1 cellular context compared by ENCODE assay signal in the genomic region with DNA sequence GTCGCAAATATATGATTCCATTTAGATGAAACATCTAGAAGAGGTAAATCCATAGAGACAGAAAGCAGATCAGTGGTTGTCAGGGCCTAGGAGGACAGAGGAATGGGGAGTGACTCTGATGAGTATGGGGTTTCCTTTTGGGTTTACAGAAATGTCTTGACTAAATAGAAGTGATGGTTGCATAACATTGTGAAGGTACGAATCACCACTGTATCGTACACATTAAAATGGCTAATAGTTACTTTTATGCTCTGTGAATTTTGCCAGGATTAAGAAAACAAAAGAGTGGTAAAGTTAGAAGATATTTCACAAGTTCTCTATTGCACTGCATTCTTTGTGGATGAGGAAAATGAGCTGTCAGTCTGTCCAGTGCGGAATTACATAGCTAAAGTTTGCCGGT.
A peak's percentile ranks its signal among the peaks of the same experiment; 100 is the strongest.
TF ChIP-seq lines count a peak whose summit lies in the region.

No MANE protein-coding gene starts in this region.

TF ChIP-seq in SK-N-SH, 30 proteins besides CTCF, POLR2A, EP300 and RAD21 (continued from another document):
- TF ChIP-seq, protein P1, sequence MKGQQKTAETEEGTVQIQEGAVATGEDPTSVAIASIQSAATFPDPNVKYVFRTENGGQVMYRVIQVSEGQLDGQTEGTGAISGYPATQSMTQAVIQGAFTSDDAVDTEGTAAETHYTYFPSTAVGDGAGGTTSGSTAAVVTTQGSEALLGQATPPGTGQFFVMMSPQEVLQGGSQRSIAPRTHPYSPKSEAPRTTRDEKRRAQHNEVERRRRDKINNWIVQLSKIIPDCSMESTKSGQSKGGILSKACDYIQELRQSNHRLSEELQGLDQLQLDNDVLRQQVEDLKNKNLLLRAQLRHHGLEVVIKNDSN (IDR thresholded peaks at IDR 0.05; ENCODE audit: borderline replicate concordance, low read depth), result no peak
- TF ChIP-seq, protein P2, sequence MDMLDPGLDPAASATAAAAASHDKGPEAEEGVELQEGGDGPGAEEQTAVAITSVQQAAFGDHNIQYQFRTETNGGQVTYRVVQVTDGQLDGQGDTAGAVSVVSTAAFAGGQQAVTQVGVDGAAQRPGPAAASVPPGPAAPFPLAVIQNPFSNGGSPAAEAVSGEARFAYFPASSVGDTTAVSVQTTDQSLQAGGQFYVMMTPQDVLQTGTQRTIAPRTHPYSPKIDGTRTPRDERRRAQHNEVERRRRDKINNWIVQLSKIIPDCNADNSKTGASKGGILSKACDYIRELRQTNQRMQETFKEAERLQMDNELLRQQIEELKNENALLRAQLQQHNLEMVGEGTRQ (IDR thresholded peaks at IDR 0.05; ENCODE audit: borderline replicate concordance, low read depth, low read length), result no peak
- TF ChIP-seq JUND (IDR thresholded peaks at IDR 0.05), result peak; percentile 55
- no peak for TF ChIP-seq RXRA (IDR thresholded peaks at IDR 0.05; ENCODE audit: borderline replicate concordance, low read depth)
- no peak for TF ChIP-seq SIN3A (IDR thresholded peaks at IDR 0.05; ENCODE audit: borderline replicate concordance, low read depth, low read length)
- TF ChIP-seq NFIC (IDR thresholded peaks at IDR 0.05; ENCODE audit: borderline replicate concordance), result no peak
- peak; percentile 66 for TF ChIP-seq TCF12 (IDR thresholded peaks at IDR 0.05)
- no peak for TF ChIP-seq IRF3 (IDR thresholded peaks at IDR 0.05; ENCODE audit: low read depth, low read length)
- no peak for TF ChIP-seq YY1 (IDR thresholded peaks at IDR 0.05; ENCODE audit: low read depth)
- TF ChIP-seq GABPA (IDR thresholded peaks at IDR 0.05; ENCODE audit: low read depth), result no peak
- no peak for TF ChIP-seq ZBTB33 (IDR thresholded peaks at IDR 0.05; ENCODE audit: borderline replicate concordance, low read depth)
- no peak for TF ChIP-seq SMC3 (IDR thresholded peaks at IDR 0.05; ENCODE audit: low read depth, low read length)
- no peak for TF ChIP-seq POLR2AphosphoS5 (IDR thresholded peaks at IDR 0.05; ENCODE audit: low read depth, low read length)
- TF ChIP-seq FOXJ3 (CRISPR knock-in tag; IDR thresholded peaks at IDR 0.05), result no peak
